In genomic region chr2:5076599-5076998, GRCh38 we compare ENCODE assay signal across 13 cellular contexts.
"Had no signal": no experiment of that assay in that cellular context is flagged by ENCODE, and none has a peak within 500 bp of the region (broad histone marks: within the 10 kb centered on the region; RNA-seq: fewer than 3 reads in every experiment).

No MANE protein-coding gene starts in this region.

- H3K36me3 ChIP-seq: sigmoid colon, transverse colon had no signal

- H3K27ac ChIP-seq: sigmoid colon, transverse colon had no signal

- ATAC-seq: activated CD8-positive, alpha-beta T cell treated with anti-CD3 and anti-CD28 coated beads for 36 hours; activated T-cell treated with anti-CD3 and anti-CD28 coated beads, Interleukin-2, amount 50 U/mL, for 72 hours; left lobe of liver had no signal

- DNase-seq: activated CD8-positive, alpha-beta memory T cell treated with anti-CD3 and anti-CD28 coated beads, Interleukin-2, amount 50 U/mL, for 4 hours; activated CD8-positive, alpha-beta T cell treated with anti-CD3 and anti-CD28 coated beads for 36 hours; activated gamma-delta T cell treated with Interleukin-2 at 50 U/mL for 16 hours; activated naive CD8-positive, alpha-beta T cell treated with anti-CD3 and anti-CD28 coated beads for 36 hours; activated T-cell treated with anti-CD3 and anti-CD28 coated beads, Interleukin-2, amount 50 U/mL, for 72 hours; cerebellar nuclear complex; dermis blood vessel endothelial cell; sigmoid colon; stimulated activated CD4-positive, alpha-beta T cell treated with anti-CD3 and anti-CD28 coated beads, Interleukin-2, amount 100 ng/mL, for 24 hours; stimulated activated naive CD4-positive, alpha-beta T cell; substantia nigra; transverse colon had no signal

- H3K27me3 ChIP-seq: sigmoid colon, transverse colon had no signal

- H3K4me1 ChIP-seq: sigmoid colon, transverse colon had no signal

- H3K9me3 ChIP-seq: sigmoid colon had no signal

- H3K4me3 ChIP-seq: sigmoid colon, transverse colon had no signal
